In genomic region chr20:24469116-24470030, GRCh38 we compare ENCODE assay signal across 9 cellular contexts. TPM values are rescaled to one million over a fixed set of nuclear protein-coding genes. Genes with fewer than 3 reads are reported as not detected.
A peak's percentile ranks its signal among the peaks of the same experiment; 100 is the strongest.
DNase-seq lines count a peak whose midpoint lies in the region; ATAC-seq and TF ChIP-seq lines count a peak whose summit lies in the region.
"Had no signal": no experiment of that assay in that cellular context is flagged by ENCODE, and none has a peak within 500 bp of the region (broad histone marks: within the 10 kb centered on the region; RNA-seq: fewer than 3 reads in every experiment).

Gene SYNDIG1, plus strand, starts transcription at chr20:24469629. Its CDS starts 73,469 bp downstream, at chr20:24543098.

- H3K36me3 Mint-ChIP-seq in stimulated activated memory B cell treated with anti-CD40 and anti-IgM and Interleukin-4, amounts not matched to agents 10 μg/mL and 1 μg/mL and 100 μg/mL, for 72 hours: no peaks in the 10 kb centered on the region

- H3K4me1 Mint-ChIP-seq in stimulated activated memory B cell treated with anti-CD40 and anti-IgM and Interleukin-4, amounts not matched to agents 10 μg/mL and 1 μg/mL and 100 μg/mL, for 72 hours: no peaks in the 10 kb centered on the region

- TF ChIP-seq CTCF in AG09309 (IDR thresholded peaks at IDR 0.05; ENCODE audit: control insufficient read depth, insufficient read depth, low read depth, low read length, missing control alignments) (no peak), foreskin keratinocyte (conservative IDR thresholded peaks at IDR 0.05) (no peak)

- H3K27me3 ChIP-seq in foreskin keratinocyte: peaks cover 65% of the 10 kb centered on the region

- peak; percentile 36 for ATAC-seq in foreskin keratinocyte
- no peak for ATAC-seq in HG02763 (IDR thresholded peaks at IDR 0.05; ENCODE audit: unreplicated experiment)
- ATAC-seq in stimulated activated memory B cell treated with anti-CD40 and anti-IgM and Interleukin-4, amounts not matched to agents 10 μg/mL and 1 μg/mL and 100 μg/mL, for 72 hours: no peak

- no peak within 1 kb of the TSS for H3K27ac ChIP-seq in foreskin keratinocyte

- H3K27me3 Mint-ChIP-seq in stimulated activated memory B cell treated with anti-CD40 and anti-IgM and Interleukin-4, amounts not matched to agents 10 μg/mL and 1 μg/mL and 100 μg/mL, for 72 hours: peaks cover 43% of the 10 kb centered on the region

- H3K4me3 Mint-ChIP-seq in stimulated activated memory B cell treated with anti-CD40 and anti-IgM and Interleukin-4, amounts not matched to agents 10 μg/mL and 1 μg/mL and 100 μg/mL, for 72 hours: no peak within 1 kb of the TSS

- no peaks in the 10 kb centered on the region for H3K9me3 Mint-ChIP-seq in stimulated activated memory B cell treated with anti-CD40 and anti-IgM and Interleukin-4, amounts not matched to agents 10 μg/mL and 1 μg/mL and 100 μg/mL, for 72 hours

- DNase-seq in AG09309 (ENCODE audit: low read depth) (no peak), NCI-H345 treated with DMSO at 0.1 percent for 48 hours (lab: John Stamatoyannopoulos, UW; ENCODE audit: unreplicated experiment) (peak; percentile 48), foreskin keratinocyte (no peak), occipital lobe (lab: John Stamatoyannopoulos, UW) (peak; percentile 67), inferior parietal cortex (ENCODE audit: extremely low spot score) (no peak), HuH-7.5 (ENCODE audit: low spot score) (no peak)

- no peak within 1 kb of the TSS for H3K27ac Mint-ChIP-seq in stimulated activated memory B cell treated with anti-CD40 and anti-IgM and Interleukin-4, amounts not matched to agents 10 μg/mL and 1 μg/mL and 100 μg/mL, for 72 hours

- peak within 1 kb of the TSS; percentile 50 for H3K4me3 ChIP-seq in AG09309 (ENCODE audit: control insufficient read depth, low read depth, low read length)

- H3K4me1 ChIP-seq in foreskin keratinocyte: no peaks in the 10 kb centered on the region

RNA-seq across cellular contexts. Expression of gene SYNDIG1, which starts in this region (rescaled TPM):
- total RNA-seq in foreskin keratinocyte: not detected in 2 replicates
- not detected in 2 replicates for polyA plus RNA-seq in foreskin keratinocyte
- 32.6 TPM for total RNA-seq in occipital lobe
- total RNA-seq: bronchial epithelial cell had no signal

Comparison
In these comparisons a context has a peak if more than half of its experiments do, and no peak if none do; other contexts are left out.
1. RNA of gene SYNDIG1 (total RNA-seq): 32.6 TPM in occipital lobe (single experiment); not detected in foreskin keratinocyte; every median in the first group is over 10 times any median in the second.
2. Peak in ATAC-seq in foreskin keratinocyte; RNA of the gene not detected or under 1 TPM.
3. DNase-seq: peak in NCI-H345 treated with DMSO at 0.1 percent for 48 hours (single experiment) and occipital lobe (single experiment); none in AG09309 (single experiment), foreskin keratinocyte (0 of 2), inferior parietal cortex (single experiment) and HuH-7.5 (single experiment).